ENCODE assay signal across 11 cellular contexts in the genomic region with DNA sequence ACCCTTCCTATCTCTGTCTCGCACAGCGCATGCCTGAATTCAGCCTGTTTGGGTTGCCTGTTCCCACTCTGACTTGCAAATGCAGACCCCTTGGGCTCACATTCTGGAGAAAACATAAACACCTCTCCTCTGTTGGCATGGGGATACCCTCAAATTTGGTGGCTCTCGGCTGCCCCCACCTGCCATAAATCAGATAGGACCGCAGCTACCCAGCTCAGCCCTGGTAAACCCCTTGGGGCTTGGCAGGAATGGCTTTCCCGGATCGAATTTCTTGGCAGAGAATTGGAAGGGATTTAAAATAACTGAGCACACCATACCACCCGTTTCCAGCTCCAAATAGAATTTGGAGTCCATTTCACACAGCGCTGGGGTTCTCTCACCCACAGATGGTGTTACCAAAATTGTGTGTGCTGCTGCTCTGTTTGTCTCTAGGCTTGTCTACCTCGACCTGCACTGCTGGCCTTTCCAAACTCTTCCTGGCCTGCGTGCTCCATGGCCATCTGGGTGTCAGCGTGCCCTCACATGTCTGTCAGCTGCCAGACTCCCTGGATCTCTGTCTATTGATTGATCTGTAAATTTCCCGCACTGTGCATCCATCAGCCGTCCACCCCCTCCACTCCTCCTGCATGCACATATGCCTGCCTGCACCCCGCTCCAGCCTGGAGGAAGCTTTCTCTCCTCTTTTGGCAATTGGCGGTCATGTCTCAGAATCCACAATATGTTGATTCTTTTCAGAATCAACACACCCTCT.
DNase-seq lines count a peak whose midpoint lies in the region; ATAC-seq, FAIRE-seq and TF ChIP-seq lines count a peak whose summit lies in the region.
"Had no signal": no experiment of that assay in that cellular context is flagged by ENCODE, and none has a peak within 500 bp of the region (broad histone marks: within the 10 kb centered on the region; RNA-seq: fewer than 3 reads in every experiment).

No MANE protein-coding gene starts in this region.

- no peak for TF ChIP-seq EP300 in HepG2 (IDR thresholded peaks at IDR 0.05; ENCODE audit: low read depth in 2 of 2, low read length in 2 of 2)
- no peak for TF ChIP-seq EP300 in HepG2 (CRISPR knock-in tag; IDR thresholded peaks at IDR 0.05; ENCODE audit: borderline replicate concordance)

- peaks cover 5% of the 10 kb centered on the region for H3K9me3 Mint-ChIP-seq in CD8-positive, alpha-beta T cell

- intact Hi-C loops in HepG2 (cut with micrococcal nuclease; ENCODE audit: unreplicated experiment) (no loop called here), right lobe of liver (cut with DNase I) (no loop called here), posterior vena cava (cut with DNase I) (no loop called here)
- intact Hi-C loops in CD8-positive, alpha-beta T cell (cut with DNase I, micrococcal nuclease) = no loop called here

- peak; percentile 31; the same call in 1 of the 3 replicates for ATAC-seq in HepG2
- no peak for ATAC-seq in right lobe of liver
- ATAC-seq in GM18505 (IDR thresholded peaks at IDR 0.05; ENCODE audit: unreplicated experiment) = no peak
- no peak for ATAC-seq in CD8-positive, alpha-beta T cell

- FAIRE-seq in HepG2 (lab: Jason Lieb, UNC) = no peak

- H3K79me2 ChIP-seq in HepG2 (ENCODE audit: insufficient read depth, low read length) = no peaks in the 10 kb centered on the region

- H3K4me3 Mint-ChIP-seq in CD8-positive, alpha-beta T cell = no peak overlapping the region

- DNase-seq in HepG2 (ENCODE audit: low spot score) (no peak), right lobe of liver (no peak), astrocyte of the spinal cord (ENCODE audit: low read depth, low spot score) (no peak), posterior vena cava (ENCODE audit: low spot score) (no peak)
- no peak for DNase-seq in CD8-positive, alpha-beta T cell
- DNase-seq in effector CD8-positive, alpha-beta T cell (lab: John Stamatoyannopoulos, UW) = no peak
- DNase-seq: SIG-M5; stimulated activated CD4-positive, alpha-beta T cell treated with anti-CD3 and anti-CD28 coated beads, Interleukin-2, amount 100 ng/mL, for 48 hours had no signal

- H3K4me3 ChIP-seq in HepG2 (replicated peaks in 1 of 3; ENCODE audit: insufficient read depth in 1 of 3, low read depth in 2 of 3, low read length in 3 of 3) (no peak overlapping the region), right lobe of liver (no peak overlapping the region), astrocyte of the spinal cord (ENCODE audit: low read depth, low read length) (no peak overlapping the region), iPS-20b (ENCODE audit: low read length) (no peak overlapping the region)
- no peak overlapping the region for H3K4me3 ChIP-seq in CD8-positive, alpha-beta T cell (ENCODE audit: low read depth, low read length)
- H3K4me3 ChIP-seq: vagina had no signal

- H3K27me3 ChIP-seq in HepG2 (ENCODE audit: control insufficient read depth in 1 of 2, insufficient read depth in 2 of 2, low read length in 2 of 2) (peaks cover 0 to 5% of the 10 kb centered on the region in 2 experiments; a peak in 3 of 5 replicates), right lobe of liver (no peaks in the 10 kb centered on the region), iPS-20b (ENCODE audit: insufficient read depth, low read length) (no peaks in the 10 kb centered on the region)
- H3K27me3 ChIP-seq in CD8-positive, alpha-beta T cell (ENCODE audit: insufficient read depth, low read length) = no peaks in the 10 kb centered on the region
- H3K27me3 ChIP-seq: vagina had no signal

- in situ Hi-C loops in HepG2 (cut with HindIII; ENCODE audit: extremely low pct_ligation_motif_present, low pct_unique_long_range_greater_than_20kb) (no loop called here), astrocyte of the spinal cord (cut with HindIII; ENCODE audit: low sequenced_read_pairs) (no loop called here)

- WGBS in HepG2 (ENCODE audit: low lambda C conversion rate) = 17% methylated on average over 15 of the region's 15 CpGs
- 23% methylated on average over 11 of the region's 15 CpGs for WGBS in right lobe of liver (ENCODE audit: insufficient coverage, low coverage, low lambda C conversion rate, missing lambda C conversion rate)

- TF ChIP-seq CTCF in HepG2 (CRISPR knock-in tag; IDR thresholded peaks at IDR 0.05) (no peak), right lobe of liver (IDR thresholded peaks at IDR 0.05) (no peak), astrocyte of the spinal cord (IDR thresholded peaks at IDR 0.05; ENCODE audit: low read depth, low read length) (peak; percentile 8)
- no peak for TF ChIP-seq CTCF in CD8-positive, alpha-beta T cell (IDR thresholded peaks at IDR 0.05)

- H3K4me2 ChIP-seq in HepG2 (ENCODE audit: low read depth, low read length) = no peak overlapping the region

- H3K9ac ChIP-seq in HepG2 (ENCODE audit: insufficient read depth, low read depth, low read length) (no peak overlapping the region), iPS-20b (ENCODE audit: low read depth, low read length) (peak overlapping the region; percentile 35; the same call in 1 of the 2 replicates)

- BruUV-seq in HepG2 (replicated peaks; lab: Mats Ljungman, UMichigan) = no TSS peak

- CTCF ChIA-PET in HepG2 (lab: Yijun Ruan, JAX; ENCODE audit: low intra/inter-chr PET ratio, low total read pairs) = no interaction called here
- CTCF ChIA-PET in CD8-positive, alpha-beta T cell (lab: Charles Lee) = no interaction called here

- H3K36me3 Mint-ChIP-seq in CD8-positive, alpha-beta T cell = no peaks in the 10 kb centered on the region

- no peak overlapping the region for H3K27ac ChIP-seq in HepG2 (ENCODE audit: extremely low read length, insufficient read depth, low read length)
- H3K27ac ChIP-seq in right lobe of liver = no peak overlapping the region
- no peak overlapping the region for H3K27ac ChIP-seq in iPS-20b (ENCODE audit: low read length)
- no peak overlapping the region for H3K27ac ChIP-seq in CD8-positive, alpha-beta T cell (ENCODE audit: low read depth, low read length)
- H3K27ac ChIP-seq: vagina had no signal

- no peaks in the 10 kb centered on the region for H3K4me1 ChIP-seq in HepG2 (ENCODE audit: insufficient read depth, low read length)
- no peaks in the 10 kb centered on the region for H3K4me1 ChIP-seq in right lobe of liver
- peaks cover 3% of the 10 kb centered on the region; the same call in 1 of the 2 replicates for H3K4me1 ChIP-seq in iPS-20b (ENCODE audit: insufficient read depth, low read length)
- no peaks in the 10 kb centered on the region for H3K4me1 ChIP-seq in CD8-positive, alpha-beta T cell (ENCODE audit: insufficient read depth, low read length)
- H3K4me1 ChIP-seq: vagina had no signal

- H3K4me1 Mint-ChIP-seq in CD8-positive, alpha-beta T cell (ENCODE audit: low read depth) = no peaks in the 10 kb centered on the region

- peaks cover 9% of the 10 kb centered on the region for H3K27me3 Mint-ChIP-seq in CD8-positive, alpha-beta T cell (ENCODE audit: low read depth)

- TF ChIP-seq POLR2A in HepG2 (IDR thresholded peaks at IDR 0.05; ENCODE audit: insufficient read depth in 1 of 2, low read depth in 2 of 2, low read length in 2 of 2) = no peak
- no peak for TF ChIP-seq POLR2A in right lobe of liver (IDR thresholded peaks at IDR 0.05)
- no peak for TF ChIP-seq POLR2A in GM18505 (IDR thresholded peaks at IDR 0.05; ENCODE audit: borderline replicate concordance, extremely low read depth, insufficient read depth, insufficient read length)

- POLR2A ChIA-PET in HepG2 (lab: Yijun Ruan, JAX) = no interaction called here
- POLR2A ChIA-PET in CD8-positive, alpha-beta T cell (lab: Charles Lee) = no interaction called here

- no peak overlapping the region for H2AFZ ChIP-seq in HepG2 (ENCODE audit: low read length)

- no peak for TF ChIP-seq RAD21 in HepG2 (CRISPR knock-in tag; IDR thresholded peaks at IDR 0.05)

- no peak overlapping the region for H3K27ac Mint-ChIP-seq in CD8-positive, alpha-beta T cell

- H4K20me1 ChIP-seq in HepG2 (ENCODE audit: insufficient read depth, low read length) = no peaks in the 10 kb centered on the region

- no peaks in the 10 kb centered on the region for H3K36me3 ChIP-seq in HepG2 (replicated peaks in 1 of 2; ENCODE audit: control insufficient read depth in 1 of 2, insufficient read depth in 2 of 2, low read length in 2 of 2)
- no peaks in the 10 kb centered on the region for H3K36me3 ChIP-seq in right lobe of liver
- no peaks in the 10 kb centered on the region for H3K36me3 ChIP-seq in iPS-20b (ENCODE audit: insufficient read depth, low read depth, low read length)
- H3K36me3 ChIP-seq in CD8-positive, alpha-beta T cell (ENCODE audit: insufficient read depth, low read length) = no peaks in the 10 kb centered on the region
- H3K36me3 ChIP-seq: vagina had no signal

- H3K9me3 ChIP-seq in HepG2 (ENCODE audit: low read length) (no peaks in the 10 kb centered on the region), right lobe of liver (no peaks in the 10 kb centered on the region), iPS-20b (ENCODE audit: insufficient read depth, low read depth, low read length) (no peaks in the 10 kb centered on the region)
- no peaks in the 10 kb centered on the region for H3K9me3 ChIP-seq in CD8-positive, alpha-beta T cell (ENCODE audit: low read length)
- H3K9me3 ChIP-seq: vagina had no signal

TF ChIP-seq in HepG2, 621 proteins besides CTCF, POLR2A, EP300 and RAD21:
- TF ChIP-seq ZNF788 (CRISPR knock-in tag; IDR thresholded peaks at IDR 0.05; ENCODE audit: borderline replicate concordance) (no peak), HNF1B (CRISPR knock-in tag; IDR thresholded peaks at IDR 0.05) (no peak), ZBTB7B (CRISPR knock-in tag; IDR thresholded peaks at IDR 0.05) (no peak)
